In genomic region chr3:192299921-192300320, GRCh38 we compare ENCODE assay signal across 24 cellular contexts.
"Had no signal": no experiment of that assay in that cellular context is flagged by ENCODE, and none has a peak within 500 bp of the region (broad histone marks: within the 10 kb centered on the region; RNA-seq: fewer than 3 reads in every experiment).

No MANE protein-coding gene starts in this region.

- H3K4me3 Mint-ChIP-seq: activated CD4-positive, alpha-beta T cell treated with anti-CD3 and anti-CD28 coated beads, Interleukin-2, amount 10 ng/mL, durations not matched to agents 24 days and 14 days; activated CD8-positive, alpha-beta T cell treated with anti-CD3 and anti-CD28 coated beads, Interleukin-2, amount 10 ng/mL, durations not matched to agents 7 days and 5 days; activated naive CD4-positive, alpha-beta T cell treated with anti-CD3 and anti-CD28 coated beads for 36 hours; activated T-cell treated with anti-CD3 and anti-CD28 coated beads, Interleukin-2, amount 50 U/mL, for 4 hours; activated T-helper 1 cell treated with anti-CD3 and anti-CD28 coated beads, Interleukin-12 subunit alpha, Interleukin-12 subunit beta, Interleukin-2, Interleukin-4 antibody, amounts not matched to agents 30 ng/mL and 10 ng/mL and 1 ng/mL, durations not matched to agents 14 hours and 24 hours and 36 hours had no signal

- H3K9me3 Mint-ChIP-seq: activated CD4-positive, alpha-beta T cell treated with anti-CD3 and anti-CD28 coated beads, Interleukin-2, amount 10 ng/mL, durations not matched to agents 24 days and 14 days; activated naive CD4-positive, alpha-beta T cell treated with anti-CD3 and anti-CD28 coated beads for 36 hours; activated T-cell treated with anti-CD3 and anti-CD28 coated beads, Interleukin-2, amount 50 U/mL, for 4 hours; activated T-helper 1 cell treated with anti-CD3 and anti-CD28 coated beads, Interleukin-12 subunit alpha, Interleukin-12 subunit beta, Interleukin-2, Interleukin-4 antibody, amounts not matched to agents 30 ng/mL and 10 ng/mL and 1 ng/mL, durations not matched to agents 14 hours and 24 hours and 36 hours had no signal

- H3K27me3 Mint-ChIP-seq: activated CD4-positive, alpha-beta T cell treated with anti-CD3 and anti-CD28 coated beads, Interleukin-2, amount 10 ng/mL, durations not matched to agents 24 days and 14 days had no signal

- H3K27ac ChIP-seq: adrenal gland, brain microvascular endothelial cell, SJCRH30, SK-N-MC, WERI-Rb-1 had no signal

- H3K4me3 ChIP-seq: adrenal gland, SJCRH30, SK-N-MC had no signal

- H3K27me3 ChIP-seq: adrenal gland, brain microvascular endothelial cell, SJCRH30 had no signal

- DNase-seq: activated CD4-positive, alpha-beta T cell treated with anti-CD3 and anti-CD28 coated beads, Interleukin-2, amount 10 ng/mL, durations not matched to agents 24 days and 14 days; activated CD4-positive, alpha-beta T cell treated with anti-CD3 and anti-CD28 coated beads, Interleukin-2, amount 50 U/mL, for 48 hours; activated CD8-positive, alpha-beta T cell treated with anti-CD3 and anti-CD28 coated beads, Interleukin-2, amount 10 ng/mL, durations not matched to agents 7 days and 5 days; activated gamma-delta T cell treated with Interleukin-2 at 50 U/mL for 16 hours; activated naive CD4-positive, alpha-beta T cell treated with anti-CD3 and anti-CD28 coated beads for 36 hours; activated T-cell treated with anti-CD3 and anti-CD28 coated beads, Interleukin-2, amount 50 U/mL, for 4 hours; adrenal gland; brain microvascular endothelial cell; central memory CD4-positive, alpha-beta T cell; NCI-H1105; NCI-H1436; NCI-H1694; NCI-H1930; NCI-H2081 treated with DMSO at 0.1 percent for 48 hours; NCI-H345; NCI-H524 treated with DMSO at 0.1 percent for 48 hours; SHP77; SJCRH30; T1000; WERI-Rb-1 had no signal

- H3K9me3 ChIP-seq: adrenal gland, SJCRH30 had no signal

- H3K27ac Mint-ChIP-seq: activated CD4-positive, alpha-beta T cell treated with anti-CD3 and anti-CD28 coated beads, Interleukin-2, amount 10 ng/mL, durations not matched to agents 24 days and 14 days; activated CD8-positive, alpha-beta T cell treated with anti-CD3 and anti-CD28 coated beads, Interleukin-2, amount 10 ng/mL, durations not matched to agents 7 days and 5 days; activated naive CD4-positive, alpha-beta T cell treated with anti-CD3 and anti-CD28 coated beads for 36 hours; activated naive CD4-positive, alpha-beta T cell treated with anti-CD3 and anti-CD28 coated beads, Interleukin-2, amount 50 U/mL, for 72 hours; activated T-helper 1 cell treated with anti-CD3 and anti-CD28 coated beads, Interleukin-12 subunit alpha, Interleukin-12 subunit beta, Interleukin-2, Interleukin-4 antibody, amounts not matched to agents 30 ng/mL and 10 ng/mL and 1 ng/mL, durations not matched to agents 14 hours and 24 hours and 36 hours had no signal

- H3K4me1 Mint-ChIP-seq: activated CD4-positive, alpha-beta T cell treated with anti-CD3 and anti-CD28 coated beads, Interleukin-2, amount 10 ng/mL, durations not matched to agents 24 days and 14 days had no signal

- H3K4me1 ChIP-seq: adrenal gland, SJCRH30 had no signal

- H3K36me3 Mint-ChIP-seq: activated naive CD4-positive, alpha-beta T cell treated with anti-CD3 and anti-CD28 coated beads, Interleukin-2, amount 50 U/mL, for 72 hours had no signal

- ATAC-seq: activated CD8-positive, alpha-beta T cell treated with anti-CD3 and anti-CD28 coated beads, Interleukin-2, amount 10 ng/mL, durations not matched to agents 7 days and 5 days; activated naive CD4-positive, alpha-beta T cell treated with anti-CD3 and anti-CD28 coated beads, Interleukin-2, amount 50 U/mL, for 72 hours; activated T-cell treated with anti-CD3 and anti-CD28 coated beads, Interleukin-2, amount 50 U/mL, for 4 hours; Panc1 had no signal
